In the genomic region with DNA sequence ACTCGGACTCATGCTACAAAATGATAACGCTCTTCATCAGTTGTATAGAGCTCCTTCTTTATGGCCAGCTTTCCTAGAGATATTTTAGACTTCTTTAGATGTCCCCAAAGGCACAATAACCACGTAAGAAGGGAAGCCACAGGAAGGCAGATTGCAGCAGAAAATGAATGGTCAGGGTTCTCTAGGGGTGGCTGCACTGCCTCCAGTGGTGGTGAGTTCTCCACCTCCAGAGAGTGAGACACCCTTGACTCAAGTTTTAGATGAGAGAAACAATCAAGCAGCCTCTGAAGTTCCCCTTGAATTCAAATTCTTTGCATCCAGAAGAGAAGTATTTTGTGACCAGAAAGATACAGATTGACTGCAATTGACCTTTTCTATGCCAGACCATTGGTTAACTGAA, we compare ENCODE assay signal across 23 cellular contexts.
DNase-seq lines count a peak whose midpoint lies in the region; ATAC-seq, FAIRE-seq and TF ChIP-seq lines count a peak whose summit lies in the region.
"Had no signal": no experiment of that assay in that cellular context is flagged by ENCODE, and none has a peak within 500 bp of the region (broad histone marks: within the 10 kb centered on the region; RNA-seq: fewer than 3 reads in every experiment).

No MANE protein-coding gene starts in this region.

- H3K4me1 Mint-ChIP-seq in natural killer cell treated with Interleukin-12 subunit alpha and Interleukin-12 subunit beta and Interleukin-15 and Interleukin-18, amount 100 ng/mL, for 72 hours (ENCODE audit: low read depth in 2 of 2): no peaks in the 10 kb centered on the region
- H3K4me1 Mint-ChIP-seq: T-cell had no signal

- H3K9me1 ChIP-seq in keratinocyte (ENCODE audit: control insufficient read depth, extremely low read depth, insufficient read depth, low read length): no peaks in the 10 kb centered on the region

- DNase-seq in A549 (ENCODE audit: low read depth in 1 of 2, low spot score in 1 of 2): no peak
- DNase-seq in HCT116 (ENCODE audit: low read depth, low spot score): no peak
- DNase-seq in astrocyte of the cerebellum (ENCODE audit: low read depth): no peak
- DNase-seq in keratinocyte (ENCODE audit: low read depth, low spot score): no peak
- DNase-seq in natural killer cell treated with Interleukin-12 subunit alpha and Interleukin-12 subunit beta and Interleukin-15 and Interleukin-18, amount 100 ng/mL, for 72 hours (ENCODE audit: low spot score): no peak
- no peak for DNase-seq in GF-D8 (lab: John Stamatoyannopoulos, UW)
- no peak for DNase-seq in effector CD4-positive, alpha-beta T cell
- DNase-seq in cortex of kidney (lab: John Stamatoyannopoulos, UW): no peak
- DNase-seq: activated CD8-positive, alpha-beta memory T cell treated with anti-CD3 and anti-CD28 coated beads for 24 hours; adrenal gland; COR-L47; MG63; NCI-H1930; RPMI8226; stimulated activated CD4-positive, alpha-beta T cell treated with anti-CD3 and anti-CD28 coated beads, Interleukin-12 subunit alpha, Interleukin-12 subunit beta, amount 100 ng/mL, for 4 hours; stimulated activated naive CD4-positive, alpha-beta T cell treated with Interleukin-2 at 50 U/mL for 16 hours; T-cell; upper lobe of right lung had no signal

- H3K36me3 Mint-ChIP-seq in natural killer cell treated with Interleukin-12 subunit alpha and Interleukin-12 subunit beta and Interleukin-15 and Interleukin-18, amount 100 ng/mL, for 72 hours: no peaks in the 10 kb centered on the region
- H3K36me3 Mint-ChIP-seq: T-cell had no signal

- H3K27ac ChIP-seq in A549 (peak overlapping the region; percentile 59 to 87; a peak in 5 of 6 replicates), HCT116 (ENCODE audit: low read depth, low read length) (no peak overlapping the region), keratinocyte (ENCODE audit: control insufficient read depth, insufficient read depth, low read length) (peak overlapping the region; percentile 93)
- H3K27ac ChIP-seq: adrenal gland, hepatocyte, parathyroid adenoma, upper lobe of right lung, WERI-Rb-1 had no signal

- BruUV-seq in HCT116 (replicated peaks; lab: Mats Ljungman, UMichigan): no TSS peak

- TF ChIP-seq RAD21 in A549 (conservative IDR thresholded peaks at IDR 0.05 in 1 of 2, IDR thresholded peaks at IDR 0.05 in 1 of 2) (no peak), HCT116 (IDR thresholded peaks at IDR 0.05; ENCODE audit: low read depth) (no peak)

- H3K9ac ChIP-seq in HCT116 (ENCODE audit: low read length): no peak overlapping the region
- peak overlapping the region; percentile 68 for H3K9ac ChIP-seq in keratinocyte (ENCODE audit: control insufficient read depth, extremely low read depth, insufficient read depth, low read length)
- H3K9ac ChIP-seq: parathyroid adenoma had no signal

- H3K4me3 Mint-ChIP-seq in natural killer cell treated with Interleukin-12 subunit alpha and Interleukin-12 subunit beta and Interleukin-15 and Interleukin-18, amount 100 ng/mL, for 72 hours: no peak overlapping the region
- H3K4me3 Mint-ChIP-seq: T-cell had no signal

- dilution Hi-C loops in keratinocyte (cut with MboI; ENCODE audit: extremely low pct_ligation_motif_present, low sequenced_read_pairs): no loop called here

- intact Hi-C loops in HCT116 (cut with micrococcal nuclease): no loop called here

- H3K36me3 ChIP-seq in HCT116 (ENCODE audit: control insufficient read depth in 1 of 2, insufficient read depth in 2 of 2, low read length in 2 of 2): no peaks in the 10 kb centered on the region
- H3K36me3 ChIP-seq in keratinocyte (ENCODE audit: control insufficient read depth in 2 of 2, extremely low read depth in 1 of 2, insufficient read depth in 2 of 2, low read length in 2 of 2): peaks cover 8 to 35% of the 10 kb centered on the region in 2 experiments
- H3K36me3 ChIP-seq: adrenal gland, MG63, upper lobe of right lung, WERI-Rb-1 had no signal

- H3K9me3 ChIP-seq in A549: no peaks in the 10 kb centered on the region
- H3K9me3 ChIP-seq in HCT116 (ENCODE audit: control insufficient read depth in 1 of 2, insufficient read depth in 1 of 2, low read depth in 1 of 2, low read length in 2 of 2): no peaks in the 10 kb centered on the region
- H3K9me3 ChIP-seq in keratinocyte (ENCODE audit: control insufficient read depth, low read depth, low read length): no peaks in the 10 kb centered on the region
- H3K9me3 ChIP-seq: adrenal gland, MG63, upper lobe of right lung had no signal

- no peak overlapping the region for H3K4me3 ChIP-seq in A549
- no peak overlapping the region for H3K4me3 ChIP-seq in HCT116 (replicated peaks in 1 of 2; ENCODE audit: low read depth in 1 of 2, low read length in 2 of 2)
- no peak overlapping the region for H3K4me3 ChIP-seq in astrocyte of the cerebellum (ENCODE audit: low read depth, low read length)
- no peak overlapping the region for H3K4me3 ChIP-seq in keratinocyte (ENCODE audit: control insufficient read depth in 2 of 3, extremely low read depth in 1 of 3, insufficient read depth in 2 of 3, low read depth in 1 of 3, low read length in 3 of 3)
- H3K4me3 ChIP-seq: adrenal gland, hepatocyte, MG63, upper lobe of right lung had no signal

- no peak for FAIRE-seq in A549 (lab: Jason Lieb, UNC)
- no peak for FAIRE-seq in keratinocyte (lab: Jason Lieb, UNC)
- FAIRE-seq: colon, G401.6 had no signal

- TF ChIP-seq CTCF in A549 (IDR thresholded peaks at IDR 0.05): no peak
- TF ChIP-seq CTCF in HCT116 (IDR thresholded peaks at IDR 0.05 in 2 of 3, conservative IDR thresholded peaks at IDR 0.05 in 1 of 3; ENCODE audit: borderline replicate concordance in 1 of 3, insufficient read depth in 1 of 3, low read depth in 2 of 3, low read length in 2 of 3): peak in 2 of 3 experiments; percentile 29 to 30; a peak in 2 of 6 replicates
- peak; percentile 2 for TF ChIP-seq CTCF in astrocyte of the cerebellum (IDR thresholded peaks at IDR 0.05; ENCODE audit: low read depth, low read length, missing control alignments)
- peak; percentile 47 to 49 (median 48) for TF ChIP-seq CTCF in keratinocyte (optimal IDR thresholded peaks at IDR 0.05 in 1 of 3, IDR thresholded peaks at IDR 0.05 in 1 of 3, conservative IDR thresholded peaks at IDR 0.05 in 1 of 3; ENCODE audit: extremely low read depth in 1 of 3, insufficient read depth in 2 of 3, low read length in 3 of 3)

- peaks cover 0 to 6% of the 10 kb centered on the region in 2 donors for H3K27me3 Mint-ChIP-seq in natural killer cell treated with Interleukin-12 subunit alpha and Interleukin-12 subunit beta and Interleukin-15 and Interleukin-18, amount 100 ng/mL, for 72 hours

- RAD21 ChIA-PET in HCT116 (lab: Charles Lee; ENCODE audit: low non-redundant PET in 1 of 2, low total read pairs in 2 of 2, uncharacterized antibody in 2 of 2, unreplicated experiment in 2 of 2): no interaction called here

- H3K79me2 ChIP-seq in HCT116 (ENCODE audit: insufficient read depth, low read length) (no peaks in the 10 kb centered on the region), keratinocyte (ENCODE audit: control insufficient read depth, insufficient read depth, low read length) (peaks cover 65% of the 10 kb centered on the region)
- H3K79me2 ChIP-seq: hepatocyte, parathyroid adenoma had no signal

- POLR2A ChIA-PET in A549 (lab: Yijun Ruan, JAX): no interaction called here
- POLR2A ChIA-PET in HCT116 (lab: Charles Lee): no interaction called here

- TF ChIP-seq POLR2A in A549 (IDR thresholded peaks at IDR 0.05; ENCODE audit: low read length) (no peak), HCT116 (IDR thresholded peaks at IDR 0.05; ENCODE audit: borderline replicate concordance, extremely low read depth, insufficient read depth, insufficient read length) (no peak)

- no peak overlapping the region for H3K27ac Mint-ChIP-seq in natural killer cell treated with Interleukin-12 subunit alpha and Interleukin-12 subunit beta and Interleukin-15 and Interleukin-18, amount 100 ng/mL, for 72 hours
- H3K27ac Mint-ChIP-seq: T-cell had no signal

- H3K4me1 ChIP-seq in A549 (peaks cover 47% of the 10 kb centered on the region), HCT116 (ENCODE audit: control insufficient read depth in 1 of 2, insufficient read depth in 2 of 2, low read length in 2 of 2) (no peaks in the 10 kb centered on the region; a peak in 1 of 4 replicates), keratinocyte (ENCODE audit: control insufficient read depth, extremely low read depth, insufficient read depth, low read length) (peaks cover 79% of the 10 kb centered on the region)
- H3K4me1 ChIP-seq: adrenal gland, parathyroid adenoma, upper lobe of right lung had no signal

- H3K27me3 ChIP-seq in HCT116 (ENCODE audit: insufficient read depth, low read length): no peaks in the 10 kb centered on the region; the same call in 1 of the 2 replicates
- H3K27me3 ChIP-seq in keratinocyte (ENCODE audit: control insufficient read depth, extremely low read depth, insufficient read depth, low read length): no peaks in the 10 kb centered on the region
- H3K27me3 ChIP-seq: adrenal gland, hepatocyte, MG63, upper lobe of right lung had no signal

- H4K20me1 ChIP-seq in HCT116 (ENCODE audit: insufficient read depth): no peaks in the 10 kb centered on the region
- no peaks in the 10 kb centered on the region for H4K20me1 ChIP-seq in keratinocyte (ENCODE audit: control insufficient read depth, extremely low read depth, insufficient read depth, low read length)

- peaks cover 4% of the 10 kb centered on the region for H3K9me3 Mint-ChIP-seq in natural killer cell treated with Interleukin-12 subunit alpha and Interleukin-12 subunit beta and Interleukin-15 and Interleukin-18, amount 100 ng/mL, for 72 hours
- H3K9me3 Mint-ChIP-seq: T-cell had no signal

- no peak overlapping the region for H2AFZ ChIP-seq in HCT116 (ENCODE audit: low read depth, low read length, poor library complexity, severe bottlenecking)
- H2AFZ ChIP-seq in keratinocyte (ENCODE audit: control insufficient read depth, low read length): no peak overlapping the region
- H2AFZ ChIP-seq: hepatocyte, parathyroid adenoma had no signal

- CTCF ChIA-PET in A549 (lab: Yijun Ruan, JAX) (no interaction called here), HCT116 (lab: Charles Lee) (no interaction called here)

- WGBS in A549 (ENCODE audit: missing lambda C conversion rate): 80% methylated on average over 3 of the region's 3 CpGs

- in situ Hi-C loops in astrocyte of the cerebellum (cut with HindIII; ENCODE audit: low sequenced_read_pairs): no loop called here

- H3K4me2 ChIP-seq in A549: no peak overlapping the region
- no peak overlapping the region for H3K4me2 ChIP-seq in HCT116 (ENCODE audit: low read length)
- peak overlapping the region; percentile 70 for H3K4me2 ChIP-seq in keratinocyte (ENCODE audit: control insufficient read depth, extremely low read depth, insufficient read depth, low read depth, low read length)
- H3K4me2 ChIP-seq: hepatocyte had no signal

- no peaks in the 10 kb centered on the region for H3K9me2 ChIP-seq in HCT116 (ENCODE audit: insufficient read depth)

- TF ChIP-seq EP300 in A549 (IDR thresholded peaks at IDR 0.05): no peak

- ATAC-seq in A549 (peak in 1 of 2 experiments; percentile 31; a peak in 1 of 6 replicates), HCT116 (peak; percentile 67; the same call in 1 of the 2 replicates)
- ATAC-seq in natural killer cell treated with Interleukin-12 subunit alpha and Interleukin-12 subunit beta and Interleukin-15 and Interleukin-18, amount 100 ng/mL, for 72 hours: no peak
- ATAC-seq: upper lobe of right lung had no signal

TF ChIP-seq in A549, 52 proteins besides CTCF, POLR2A, EP300 and RAD21 (continues in another document):
- TF ChIP-seq SMC3 (IDR thresholded peaks at IDR 0.05): no peak

TF ChIP-seq in HCT116, 20 proteins besides CTCF, POLR2A, EP300 and RAD21 (continues in another document):
- TF ChIP-seq EZH2 (IDR thresholded peaks at IDR 0.05): no peak
- no peak for TF ChIP-seq EGR1 (IDR thresholded peaks at IDR 0.05; ENCODE audit: low read depth)

Comparison
In these comparisons a context has a peak if more than half of its experiments do, and no peak if none do; other contexts are left out.
1. Of the 6 proteins assayed by ChIP-seq in both A549 and HCT116: peak only in A549: none; only in HCT116: CTCF; in both: none; in neither: 5.